Comparison of ENCODE assay signal across 8 cellular contexts in genomic region chr18:70288171-70288850, GRCh38. TPM values are rescaled to one million over a fixed set of nuclear protein-coding genes. Genes with fewer than 3 reads are reported as not detected.
A peak's percentile ranks its signal among the peaks of the same experiment; 100 is the strongest.
DNase-seq lines count a peak whose midpoint lies in the region; ATAC-seq and TF ChIP-seq lines count a peak whose summit lies in the region.

No MANE protein-coding gene starts in this region.

- H3K4me3 ChIP-seq in HUES64 (ENCODE audit: low read length): peak overlapping the region; percentile 67

- peak overlapping the region; percentile 75 to 80 (median 78) for H3K4me3 Mint-ChIP-seq in brain
- H3K4me3 Mint-ChIP-seq in stimulated activated effector memory CD8-positive, alpha-beta T cell treated with anti-CD3 and anti-CD28 coated beads, Interleukin-12 subunit alpha, Interleukin-12 subunit beta, amount 100 ng/mL, for 72 hours: peak overlapping the region; percentile 11

- TF ChIP-seq CTCF in brain (conservative IDR thresholded peaks at IDR 0.05): no peak

- peak overlapping the region; percentile 74 for H3K9ac ChIP-seq in HUES64 (ENCODE audit: low read depth, low read length)

- DNase-seq in DMS 273 (lab: John Stamatoyannopoulos, UW; ENCODE audit: unreplicated experiment) (peak; percentile 67), DMS 273 treated with DMSO at 0.1 percent for 48 hours (lab: John Stamatoyannopoulos, UW) (no peak), islet precursor cell (peak; percentile 75), NCI-H1048 (lab: John Stamatoyannopoulos, UW) (no peak)
- peak in 1 of 2 donors; percentile 49 for DNase-seq in stimulated activated effector memory CD8-positive, alpha-beta T cell treated with anti-CD3 and anti-CD28 coated beads, Interleukin-12 subunit alpha, Interleukin-12 subunit beta, amount 100 ng/mL, for 72 hours (ENCODE audit: low spot score in 2 of 2)

- H3K4me1 ChIP-seq in HUES64 (ENCODE audit: insufficient read depth, low read length): 0 out of 2 replicates have a peak, but pooled peaks cover 11% of the 10 kb centered on the region

- ATAC-seq in GM21526 (IDR thresholded peaks at IDR 0.05; ENCODE audit: low FRiP score, unreplicated experiment): peak; percentile 19
- ATAC-seq in stimulated activated effector memory CD8-positive, alpha-beta T cell treated with anti-CD3 and anti-CD28 coated beads, Interleukin-12 subunit alpha, Interleukin-12 subunit beta, amount 100 ng/mL, for 72 hours: no peak

- H3K36me3 Mint-ChIP-seq in brain: peaks cover 13% of the 10 kb centered on the region
- no peaks in the 10 kb centered on the region for H3K36me3 Mint-ChIP-seq in stimulated activated effector memory CD8-positive, alpha-beta T cell treated with anti-CD3 and anti-CD28 coated beads, Interleukin-12 subunit alpha, Interleukin-12 subunit beta, amount 100 ng/mL, for 72 hours

- H3K27me3 Mint-ChIP-seq in brain: peaks cover 3% of the 10 kb centered on the region

- H3K9me3 Mint-ChIP-seq in brain: peaks cover 0 to 7% (median 0%) of the 10 kb centered on the region in 5 experiments
- peaks cover 2% of the 10 kb centered on the region for H3K9me3 Mint-ChIP-seq in stimulated activated effector memory CD8-positive, alpha-beta T cell treated with anti-CD3 and anti-CD28 coated beads, Interleukin-12 subunit alpha, Interleukin-12 subunit beta, amount 100 ng/mL, for 72 hours

- no peaks in the 10 kb centered on the region for H3K36me3 ChIP-seq in HUES64 (ENCODE audit: insufficient read depth, low read length)

- peak overlapping the region in 4 of 5 experiments; percentile 15 to 66 (median 45) for H3K27ac Mint-ChIP-seq in brain
- no peak overlapping the region for H3K27ac Mint-ChIP-seq in stimulated activated effector memory CD8-positive, alpha-beta T cell treated with anti-CD3 and anti-CD28 coated beads, Interleukin-12 subunit alpha, Interleukin-12 subunit beta, amount 100 ng/mL, for 72 hours

- H3K9me3 ChIP-seq in HUES64 (ENCODE audit: insufficient read depth, low read depth, low read length): no peaks in the 10 kb centered on the region

- peaks cover 46% of the 10 kb centered on the region for H3K4me1 Mint-ChIP-seq in brain
- H3K4me1 Mint-ChIP-seq in stimulated activated effector memory CD8-positive, alpha-beta T cell treated with anti-CD3 and anti-CD28 coated beads, Interleukin-12 subunit alpha, Interleukin-12 subunit beta, amount 100 ng/mL, for 72 hours: peaks cover 5% of the 10 kb centered on the region

- 2% methylated on average over 40 of the region's 50 CpGs for WGBS in HUES64

- 0 out of 2 replicates have a peak overlapping the region, but pooled peaks have one; percentile 49 for H3K27ac ChIP-seq in HUES64 (ENCODE audit: low read depth, low read length)

- peaks cover 12% of the 10 kb centered on the region for H3K27me3 ChIP-seq in HUES64 (ENCODE audit: insufficient read depth, low read length)

RNA-seq across cellular contexts. Expression of gene SOCS6, which starts 0.5 kb away (rescaled TPM):
- polyA plus RNA-seq in HUES64 (2013, experiment 1 of 2): 12.1 TPM
- 13.2 TPM for polyA plus RNA-seq in HUES64 (2013, experiment 2 of 2)
- 3.3 TPM for polyA plus RNA-seq in brain (ENCODE audit: insufficient read depth, low read depth, low replicate concordance)

Comparison
In these comparisons a context has a peak if more than half of its experiments do, and no peak if none do; other contexts are left out.
1. DNase-seq: peak in DMS 273 (single experiment) and islet precursor cell (single experiment); none in DMS 273 treated with DMSO at 0.1 percent for 48 hours (single experiment) and NCI-H1048 (single experiment).